2 cellular contexts compared by ENCODE assay signal in the genomic region with DNA sequence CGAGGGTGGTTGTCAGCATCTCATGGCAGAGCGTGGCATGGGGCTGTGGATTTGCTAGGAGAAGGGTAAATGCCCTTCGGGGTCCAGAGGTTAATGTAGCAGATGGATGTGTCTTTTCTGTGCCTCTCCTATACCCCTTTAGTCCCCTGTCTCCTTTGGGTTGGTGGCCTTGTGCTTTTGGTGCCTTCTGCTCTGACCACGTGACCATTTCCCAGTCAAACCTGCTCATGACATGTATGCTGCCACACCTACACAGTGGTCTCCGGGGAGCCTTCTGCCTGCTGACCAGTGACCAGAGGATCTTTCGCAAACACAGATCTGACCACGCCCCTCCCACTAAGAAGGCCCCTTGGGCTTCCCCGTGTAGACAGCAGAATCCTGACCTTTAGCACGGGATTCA.
TF ChIP-seq lines count a peak whose summit lies in the region.

No MANE protein-coding gene starts in this region.

TF ChIP-seq in WTC11, 78 proteins besides CTCF, POLR2A, EP300 and RAD21:
- TF ChIP-seq, protein P1, sequence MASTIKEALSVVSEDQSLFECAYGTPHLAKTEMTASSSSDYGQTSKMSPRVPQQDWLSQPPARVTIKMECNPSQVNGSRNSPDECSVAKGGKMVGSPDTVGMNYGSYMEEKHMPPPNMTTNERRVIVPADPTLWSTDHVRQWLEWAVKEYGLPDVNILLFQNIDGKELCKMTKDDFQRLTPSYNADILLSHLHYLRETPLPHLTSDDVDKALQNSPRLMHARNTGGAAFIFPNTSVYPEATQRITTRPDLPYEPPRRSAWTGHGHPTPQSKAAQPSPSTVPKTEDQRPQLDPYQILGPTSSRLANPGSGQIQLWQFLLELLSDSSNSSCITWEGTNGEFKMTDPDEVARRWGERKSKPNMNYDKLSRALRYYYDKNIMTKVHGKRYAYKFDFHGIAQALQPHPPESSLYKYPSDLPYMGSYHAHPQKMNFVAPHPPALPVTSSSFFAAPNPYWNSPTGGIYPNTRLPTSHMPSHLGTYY (CRISPR knock-in tag; IDR thresholded peaks at IDR 0.05), result no peak
- no peak for TF ChIP-seq NFYB (CRISPR knock-in tag; conservative IDR thresholded peaks at IDR 0.05; ENCODE audit: low read depth)

TF ChIP-seq in H1, 55 proteins besides CTCF, POLR2A, EP300 and RAD21:
- TF ChIP-seq ASH2L (IDR thresholded peaks at IDR 0.05; ENCODE audit: low read length) (no peak), YY1 (IDR thresholded peaks at IDR 0.05; ENCODE audit: low read depth, low read length) (no peak)
